Comparison of ENCODE assay signal across 11 cellular contexts in genomic region chr14:91321131-91321530, GRCh38.
"Had no signal": no experiment of that assay in that cellular context is flagged by ENCODE, and none has a peak within 500 bp of the region (broad histone marks: within the 10 kb centered on the region; RNA-seq: fewer than 3 reads in every experiment).

No MANE protein-coding gene starts in this region.

- ATAC-seq: lower lobe of right lung, SK-N-SH treated with all-trans-retinoic acid at 6 μM for 48 hours had no signal

- H3K27me3 ChIP-seq: colonic mucosa, hepatocyte had no signal

- H3K79me2 ChIP-seq: hepatocyte had no signal

- H3K9me3 ChIP-seq: colonic mucosa, lower lobe of right lung had no signal

- DNase-seq: activated CD4-positive, alpha-beta T cell treated with anti-CD3 and anti-CD28 coated beads, Interleukin-2, amount 10 ng/mL, durations not matched to agents 24 days and 14 days; activated effector memory CD4-positive, alpha-beta T cell treated with anti-CD3 and anti-CD28 coated beads, Interleukin-2, amount 50 U/mL, for 16 hours; activated T-cell treated with anti-CD3 and anti-CD28 coated beads, Interleukin-2, amount 50 U/mL, for 1 hour; colonic mucosa; effector CD4-positive, alpha-beta T cell; lower lobe of right lung; midbrain; trophoblast cell had no signal

- H2AFZ ChIP-seq: hepatocyte had no signal

- H3K27me3 Mint-ChIP-seq: activated CD4-positive, alpha-beta T cell treated with anti-CD3 and anti-CD28 coated beads, Interleukin-2, amount 10 ng/mL, durations not matched to agents 24 days and 14 days had no signal

- H3K4me2 ChIP-seq: hepatocyte had no signal

- H3K4me3 ChIP-seq: colonic mucosa, hepatocyte, lower lobe of right lung had no signal

- H3K36me3 ChIP-seq: colonic mucosa had no signal

- H3K4me3 Mint-ChIP-seq: activated CD4-positive, alpha-beta T cell treated with anti-CD3 and anti-CD28 coated beads, Interleukin-2, amount 10 ng/mL, durations not matched to agents 24 days and 14 days had no signal

- H3K9me3 Mint-ChIP-seq: activated CD4-positive, alpha-beta T cell treated with anti-CD3 and anti-CD28 coated beads, Interleukin-2, amount 10 ng/mL, durations not matched to agents 24 days and 14 days had no signal

- H3K27ac ChIP-seq: colonic mucosa, epithelial cell of prostate, hepatocyte, lower lobe of right lung had no signal

- H3K27ac Mint-ChIP-seq: activated CD4-positive, alpha-beta T cell treated with anti-CD3 and anti-CD28 coated beads, Interleukin-2, amount 10 ng/mL, durations not matched to agents 24 days and 14 days had no signal
